In the genomic region with DNA sequence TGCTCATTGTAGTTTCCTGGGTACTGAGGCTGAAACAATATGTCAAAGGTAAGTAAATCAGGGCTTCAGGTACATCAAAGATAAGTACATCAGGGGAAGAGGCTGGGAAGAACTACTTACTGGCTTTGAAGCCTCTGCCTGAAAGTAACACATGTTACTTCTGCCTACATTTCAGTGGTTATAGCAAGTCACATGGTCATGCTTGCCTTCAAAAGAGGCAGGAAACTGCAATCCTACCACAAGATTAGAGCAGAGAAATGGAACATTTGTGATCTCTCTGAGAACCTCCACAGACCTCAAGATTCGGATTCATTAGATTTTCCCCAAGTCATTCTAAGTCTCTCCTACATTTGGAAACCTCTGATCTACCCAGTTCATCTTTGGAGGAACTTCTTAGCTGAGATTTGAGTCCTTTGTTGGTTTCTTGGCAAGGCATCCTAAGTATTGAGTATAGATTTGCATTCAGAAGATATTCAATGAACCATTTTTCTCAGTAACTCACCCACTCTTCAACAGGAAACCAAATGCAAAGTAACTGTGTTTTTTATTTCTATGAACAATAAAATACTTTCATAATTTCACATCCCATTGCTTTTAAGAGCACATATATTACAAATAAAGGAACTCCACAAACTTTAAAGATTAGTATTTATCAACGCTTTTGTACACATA, we compare ENCODE assay signal across 13 cellular contexts.
DNase-seq lines count a peak whose midpoint lies in the region; ATAC-seq lines count a peak whose summit lies in the region.
"Had no signal": no experiment of that assay in that cellular context is flagged by ENCODE, and none has a peak within 500 bp of the region (broad histone marks: within the 10 kb centered on the region; RNA-seq: fewer than 3 reads in every experiment).

No MANE protein-coding gene starts in this region.

- peaks cover 28% of the 10 kb centered on the region for H3K4me1 Mint-ChIP-seq in memory B cell

- peaks cover 71% of the 10 kb centered on the region for H3K36me3 Mint-ChIP-seq in memory B cell
- H3K36me3 Mint-ChIP-seq: type B pancreatic cell had no signal

- peak overlapping the region; percentile 93 for H3K27ac Mint-ChIP-seq in memory B cell
- H3K27ac Mint-ChIP-seq: type B pancreatic cell had no signal

- no peaks in the 10 kb centered on the region for H3K27me3 Mint-ChIP-seq in memory B cell
- H3K27me3 Mint-ChIP-seq: type B pancreatic cell had no signal

- no peak for DNase-seq in activated CD4-positive, CD25-positive, alpha-beta regulatory T cell (lab: John Stamatoyannopoulos, UW)
- DNase-seq in memory B cell (ENCODE audit: low spot score in 2 of 2) (no peak), iPS-NIHi11 (ENCODE audit: low spot score) (no peak), NCI-H1930 (lab: John Stamatoyannopoulos, UW) (no peak), retina (no peak)
- DNase-seq: GF-D8; hypothalamus; NCI-H1417 treated with DMSO at 0.1 percent for 48 hours; stimulated activated CD4-positive, alpha-beta T cell treated with anti-CD3 and anti-CD28 coated beads, Interleukin-2, amount 100 ng/mL, for 24 hours had no signal

- peak; percentile 53 to 64 for ATAC-seq in activated CD4-positive, CD25-positive, alpha-beta regulatory T cell treated with anti-CD3 and anti-CD28 coated beads, Interleukin-2, amount 50 U/mL, for 24 hours
- ATAC-seq in GM21528 (IDR thresholded peaks at IDR 0.05; ENCODE audit: low FRiP score, unreplicated experiment), result peak; percentile 63
- ATAC-seq in HG03460 (IDR thresholded peaks at IDR 0.05; ENCODE audit: unreplicated experiment), result peak; percentile 72
- ATAC-seq in memory B cell (ENCODE audit: low read depth), result peak; percentile 92

- peak overlapping the region; percentile 71 for H3K4me3 Mint-ChIP-seq in memory B cell
- H3K4me3 Mint-ChIP-seq: type B pancreatic cell had no signal

- no peaks in the 10 kb centered on the region for H3K9me3 Mint-ChIP-seq in memory B cell
